2 cellular contexts compared by ENCODE assay signal in the genomic region with DNA sequence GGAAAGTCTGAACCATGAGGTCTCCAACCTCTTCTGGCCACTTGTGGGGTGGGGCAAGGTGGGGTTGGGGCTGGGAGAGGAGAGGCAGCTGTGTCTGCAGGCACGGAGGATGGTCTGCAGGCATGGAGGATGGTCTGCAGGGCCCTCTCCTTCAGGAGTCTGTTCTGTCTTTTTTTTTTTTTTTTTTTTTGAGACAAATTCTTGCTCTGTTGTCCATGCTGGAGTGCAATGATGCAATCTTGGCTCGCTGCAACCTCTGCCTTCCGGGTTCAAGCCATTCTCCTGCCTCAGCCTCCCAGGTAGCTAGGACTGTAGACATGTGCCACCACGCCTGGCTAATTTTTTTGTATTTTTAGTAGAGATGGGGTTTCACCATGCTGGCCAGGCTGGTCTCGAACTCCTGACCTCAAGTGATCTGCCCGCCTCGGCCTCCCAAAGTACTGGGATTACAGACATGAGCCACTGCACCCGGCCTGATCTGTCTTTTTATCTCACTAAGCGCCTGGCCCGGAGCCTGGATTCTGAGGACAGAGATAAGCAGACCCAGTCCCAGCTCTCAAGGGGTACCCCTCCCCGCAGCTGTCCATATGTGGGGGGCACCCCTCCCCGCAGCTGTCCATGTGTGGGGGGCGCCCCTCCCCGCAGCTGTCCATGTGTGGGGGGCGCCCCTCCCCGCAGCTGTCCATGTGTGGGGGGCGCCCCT. TPM values are rescaled to one million over a fixed set of nuclear protein-coding genes. Genes with fewer than 3 reads are reported as not detected.
"Had no signal": no experiment of that assay in that cellular context is flagged by ENCODE, and none has a peak within 500 bp of the region (broad histone marks: within the 10 kb centered on the region; RNA-seq: fewer than 3 reads in every experiment).

No MANE protein-coding gene starts in this region.

RNA-seq across cellular contexts. Expression of a gene that starts 47.7 kb away (rescaled TPM):
- total RNA-seq: left ventricle myocardium inferior had no signal
- polyA plus RNA-seq: psoas muscle had no signal
